In genomic region chrX:2500091-2500680, GRCh38 we compare ENCODE assay signal across 8 cellular contexts. TPM values are rescaled to one million over a fixed set of nuclear protein-coding genes. Genes with fewer than 3 reads are reported as not detected.
DNase-seq lines count a peak whose midpoint lies in the region; ATAC-seq and TF ChIP-seq lines count a peak whose summit lies in the region.

No MANE protein-coding gene starts in this region.

- H3K9me3 ChIP-seq in mucosa of descending colon (no peaks in the 10 kb centered on the region), vagina (no peaks in the 10 kb centered on the region)

- H3K4me3 Mint-ChIP-seq in T-helper 2 cell treated with Interferon-gamma antibody and Interleukin-4, amounts not matched to agents 5 μg/mL and 100 μg/mL, for 36 hours, result peak overlapping the region; percentile 87
- H3K4me3 Mint-ChIP-seq in endothelial cell (ENCODE audit: unreplicated experiment), result peak overlapping the region; percentile 91

- no peaks in the 10 kb centered on the region for H3K9me3 Mint-ChIP-seq in T-helper 2 cell treated with Interferon-gamma antibody and Interleukin-4, amounts not matched to agents 5 μg/mL and 100 μg/mL, for 36 hours
- H3K9me3 Mint-ChIP-seq in endothelial cell (ENCODE audit: unreplicated experiment), result no peaks in the 10 kb centered on the region

- no peak for TF ChIP-seq CTCF in endothelial cell (IDR thresholded peaks at IDR 0.05; ENCODE audit: unreplicated experiment)
- TF ChIP-seq CTCF in mucosa of descending colon (IDR thresholded peaks at IDR 0.05), result no peak
- no peak for TF ChIP-seq CTCF in vagina (IDR thresholded peaks at IDR 0.05)

- H3K27me3 ChIP-seq in vagina, result no peaks in the 10 kb centered on the region

- intact Hi-C loops in mucosa of descending colon (cut with DNase I, micrococcal nuclease), result no loop called here
- intact Hi-C loops in vagina (cut with DNase I), result no loop called here

- no peak for TF ChIP-seq POLR2A in vagina (IDR thresholded peaks at IDR 0.05)

- ATAC-seq in HG03066 (IDR thresholded peaks at IDR 0.05; ENCODE audit: low read depth, unreplicated experiment), result peak; percentile 52
- ATAC-seq in mucosa of descending colon, result peak; percentile 58

- no peaks in the 10 kb centered on the region for H3K27me3 Mint-ChIP-seq in T-helper 2 cell treated with Interferon-gamma antibody and Interleukin-4, amounts not matched to agents 5 μg/mL and 100 μg/mL, for 36 hours (ENCODE audit: low read depth)
- peaks cover 7% of the 10 kb centered on the region for H3K27me3 Mint-ChIP-seq in endothelial cell (ENCODE audit: unreplicated experiment)

- H3K27ac ChIP-seq in vagina, result peak overlapping the region; percentile 94

- H3K36me3 ChIP-seq in mucosa of descending colon (ENCODE audit: low read depth) (no peaks in the 10 kb centered on the region), vagina (no peaks in the 10 kb centered on the region)

- H3K4me1 Mint-ChIP-seq in T-helper 2 cell treated with Interferon-gamma antibody and Interleukin-4, amounts not matched to agents 5 μg/mL and 100 μg/mL, for 36 hours (ENCODE audit: low read depth), result peaks cover 21% of the 10 kb centered on the region
- peaks cover 18% of the 10 kb centered on the region for H3K4me1 Mint-ChIP-seq in endothelial cell (ENCODE audit: unreplicated experiment)

- DNase-seq in activated CD4-positive, alpha-beta T cell treated with anti-CD3 and anti-CD28 coated beads for 48 hours, result peak; percentile 28
- no peak for DNase-seq in activated CD4-positive, alpha-beta T cell treated with anti-CD3 and anti-CD28 coated beads, Interleukin-2, amount 50 U/mL, for 4 hours
- peak; percentile 24 for DNase-seq in T-helper 2 cell treated with Interferon-gamma antibody and Interleukin-4, amounts not matched to agents 5 μg/mL and 100 μg/mL, for 36 hours (ENCODE audit: low spot score)
- DNase-seq in endothelial cell (ENCODE audit: low spot score), result peak; percentile 57
- peak in 2 of 3 donors; percentile 58 to 73 for DNase-seq in mucosa of descending colon
- no peak for DNase-seq in vagina (ENCODE audit: extremely low spot score in 2 of 2)
- no peak for DNase-seq in NK-92 (lab: John Stamatoyannopoulos, UW; ENCODE audit: unreplicated experiment)

- H3K4me3 ChIP-seq in mucosa of descending colon (peak overlapping the region; percentile 84), vagina (peak overlapping the region; percentile 81 to 99)

- peaks cover 13% of the 10 kb centered on the region for H3K36me3 Mint-ChIP-seq in T-helper 2 cell treated with Interferon-gamma antibody and Interleukin-4, amounts not matched to agents 5 μg/mL and 100 μg/mL, for 36 hours (ENCODE audit: low read depth)
- H3K36me3 Mint-ChIP-seq in endothelial cell (ENCODE audit: low read depth, unreplicated experiment), result no peaks in the 10 kb centered on the region

- H3K27ac Mint-ChIP-seq in T-helper 2 cell treated with Interferon-gamma antibody and Interleukin-4, amounts not matched to agents 5 μg/mL and 100 μg/mL, for 36 hours, result peak overlapping the region; percentile 69
- peak overlapping the region; percentile 80 for H3K27ac Mint-ChIP-seq in endothelial cell (ENCODE audit: unreplicated experiment)

- H3K4me1 ChIP-seq in mucosa of descending colon (ENCODE audit: low read depth), result peaks cover 32% of the 10 kb centered on the region
- peaks cover 31% of the 10 kb centered on the region for H3K4me1 ChIP-seq in vagina

RNA-seq across cellular contexts. Expression of gene DHRSX, which starts 0.6 kb away (rescaled TPM):
- total RNA-seq in endothelial cell (ENCODE audit: unreplicated experiment) (22.2 TPM), mucosa of descending colon (10 to 100 TPM; 24.9 to 52.4 (median 37.5) TPM), vagina (26.0 TPM)

RNA-seq across cellular contexts. Expression of gene ZBED1, which starts 0.6 kb away (rescaled TPM):
- total RNA-seq in endothelial cell (ENCODE audit: unreplicated experiment), result 40.2 TPM
- total RNA-seq in mucosa of descending colon, result 10 to 100 TPM; 43.0 to 71.2 (median 47.8) TPM
- 32.7 TPM for total RNA-seq in vagina

Comparison
In these comparisons a context has a peak if more than half of its experiments do, and no peak if none do; other contexts are left out.
1. DNase-seq: peak in activated CD4-positive, alpha-beta T cell treated with anti-CD3 and anti-CD28 coated beads for 48 hours (single experiment), T-helper 2 cell treated with Interferon-gamma antibody and Interleukin-4, amounts not matched to agents 5 μg/mL and 100 μg/mL, for 36 hours (single experiment), endothelial cell (single experiment) and mucosa of descending colon (2 of 3); none in activated CD4-positive, alpha-beta T cell treated with anti-CD3 and anti-CD28 coated beads, Interleukin-2, amount 50 U/mL, for 4 hours (0 of 2), vagina (0 of 2) and NK-92 (single experiment).